30 cellular contexts compared by ENCODE assay signal in genomic region chr2:118861741-118862140, GRCh38. TPM values are rescaled to one million over a fixed set of nuclear protein-coding genes. Genes with fewer than 3 reads are reported as not detected.
"Had no signal": no experiment of that assay in that cellular context is flagged by ENCODE, and none has a peak within 500 bp of the region (broad histone marks: within the 10 kb centered on the region; RNA-seq: fewer than 3 reads in every experiment).

No MANE protein-coding gene starts in this region.

- DNase-seq: activated B cell treated with CpG ODN at 0.5 μM for 24 hours; activated CD4-positive, alpha-beta T cell treated with anti-CD3 and anti-CD28 coated beads for 36 hours; activated CD4-positive, alpha-beta T cell treated with anti-CD3 and anti-CD28 coated beads, Interleukin-2, amount 50 U/mL, for 4 hours; activated CD8-positive, alpha-beta memory T cell treated with anti-CD3 and anti-CD28 coated beads, Interleukin-2, amount 50 U/mL, for 48 hours; activated naive CD4-positive, alpha-beta T cell; activated naive CD8-positive, alpha-beta T cell treated with anti-CD3 and anti-CD28 coated beads for 36 hours; activated T-cell treated with anti-CD3 and anti-CD28 coated beads, Interleukin-2, amount 50 U/mL, for 4 hours; cerebellar nuclear complex; esophagus squamous epithelium; foreskin melanocyte; kidney glomerular epithelial cell; left lung; naive thymus-derived CD8-positive, alpha-beta T cell; posterior cingulate gyrus; stimulated activated CD4-positive, alpha-beta T cell treated with anti-CD3 and anti-CD28 coated beads, Interleukin-15, amount 100 ng/mL, for 24 hours; stimulated activated CD8-positive, alpha-beta memory T cell treated with anti-CD3 and anti-CD28 coated beads, Interleukin-4, amount 100 ng/mL, for 48 hours; stimulated activated naive B cell treated with anti-CD40 and anti-IgM and Interleukin-4, amounts not matched to agents 10 μg/mL and 1 μg/mL and 100 μg/mL, for 72 hours; transverse colon had no signal

- H3K4me3 ChIP-seq: coronary artery, esophagus squamous epithelium, left lung, neural progenitor cell, smooth muscle cell, transverse colon had no signal

- H3K9me3 ChIP-seq: esophagus squamous epithelium, left lung, transverse colon had no signal

- H2AFZ ChIP-seq: neural progenitor cell had no signal

- ATAC-seq: activated CD4-positive, alpha-beta T cell treated with anti-CD3 and anti-CD28 coated beads for 36 hours; activated T-cell treated with anti-CD3 and anti-CD28 coated beads, Interleukin-2, amount 50 U/mL, for 4 hours; left lung; naive thymus-derived CD8-positive, alpha-beta T cell; sciatic nerve; stimulated activated naive B cell treated with anti-CD40 and anti-IgM and Interleukin-4, amounts not matched to agents 10 μg/mL and 1 μg/mL and 100 μg/mL, for 72 hours had no signal

- H3K27ac ChIP-seq: coronary artery, esophagus squamous epithelium, left lung, neural progenitor cell, transverse colon had no signal

- FAIRE-seq: bronchial epithelial cell, urothelium cell line had no signal

- H3K36me3 ChIP-seq: esophagus squamous epithelium, left lung, neural progenitor cell, transverse colon had no signal

- H3K4me1 ChIP-seq: left lung had no signal

- H3K9ac ChIP-seq: neural progenitor cell had no signal

- H3K4me2 ChIP-seq: neural progenitor cell, smooth muscle cell had no signal

RNA-seq across cellular contexts. Expression of gene EN1, which starts 14.3 kb away (rescaled TPM):
- total RNA-seq: activated B cell treated with CpG ODN at 0.5 μM for 24 hours; activated CD4-positive, alpha-beta T cell treated with anti-CD3 and anti-CD28 coated beads for 36 hours; activated CD8-positive, alpha-beta memory T cell treated with anti-CD3 and anti-CD28 coated beads for 36 hours; activated naive CD8-positive, alpha-beta T cell treated with anti-CD3 and anti-CD28 coated beads for 36 hours; activated T-cell treated with anti-CD3 and anti-CD28 coated beads, Interleukin-2, amount 50 U/mL, for 4 hours; activated T-helper 2 cell treated with anti-CD3 and anti-CD28 coated beads, Interferon-gamma antibody, Interleukin-2, Interleukin-4, amounts not matched to agents 10 μg/mL and 5 μg/mL and 100 μg/mL, durations not matched to agents 14 hours and 24 hours and 36 hours; bronchial epithelial cell; endodermal cell; esophagus squamous epithelium; left lung; lung microvascular endothelial cell; naive thymus-derived CD8-positive, alpha-beta T cell; renal cortical epithelial cell; sciatic nerve; temporal lobe; transverse colon had no signal
- polyA plus RNA-seq: naive thymus-derived CD8-positive, alpha-beta T cell had no signal
